15 cellular contexts compared by ENCODE assay signal in the genomic region with DNA sequence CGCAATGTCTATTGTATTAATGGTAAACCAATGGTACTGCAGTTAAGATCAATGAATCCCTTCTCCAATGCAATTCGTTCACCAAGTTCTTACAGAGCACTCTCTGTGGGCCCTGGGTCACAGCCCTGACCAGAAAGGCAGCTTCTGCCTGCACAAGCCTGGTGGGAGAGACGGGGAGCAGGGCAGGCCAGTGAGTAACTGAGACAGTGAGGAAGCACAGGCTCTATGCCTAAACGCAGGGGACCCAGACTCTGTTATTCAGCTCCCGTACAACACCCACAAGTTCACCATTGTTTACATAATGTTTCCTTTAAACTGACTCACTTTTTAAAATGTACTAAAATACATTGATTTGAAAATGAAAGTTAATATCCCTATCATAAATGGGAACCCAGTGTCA. TPM values are rescaled to one million over a fixed set of nuclear protein-coding genes. Genes with fewer than 3 reads are reported as not detected.
DNase-seq lines count a peak whose midpoint lies in the region; ATAC-seq, FAIRE-seq and TF ChIP-seq lines count a peak whose summit lies in the region.
"Had no signal": no experiment of that assay in that cellular context is flagged by ENCODE, and none has a peak within 500 bp of the region (broad histone marks: within the 10 kb centered on the region; RNA-seq: fewer than 3 reads in every experiment).

No MANE protein-coding gene starts in this region.

- H3K9me3 Mint-ChIP-seq in type B pancreatic cell, result no peaks in the 10 kb centered on the region

- H3K4me1 ChIP-seq in right cardiac atrium (ENCODE audit: control insufficient read depth, insufficient read depth, low read length) (no peaks in the 10 kb centered on the region), lower lobe of right lung (peaks cover 32% of the 10 kb centered on the region)
- H3K4me1 ChIP-seq: BE2C had no signal

- H3K27ac Mint-ChIP-seq in type B pancreatic cell, result peak overlapping the region; percentile 62

- no peaks in the 10 kb centered on the region for H3K27me3 Mint-ChIP-seq in type B pancreatic cell

- DNase-seq in right cardiac atrium, result no peak
- DNase-seq in left ventricle myocardium superior, result no peak
- DNase-seq in amniotic epithelial cell (ENCODE audit: low read depth), result peak; percentile 24
- no peak for DNase-seq in lower lobe of right lung
- no peak for DNase-seq in type B pancreatic cell (ENCODE audit: extremely low spot score, unreplicated experiment)
- DNase-seq in D721Med (ENCODE audit: insufficient read length, low spot score), result no peak
- DNase-seq in inferior parietal cortex (ENCODE audit: extremely low spot score), result no peak
- no peak for DNase-seq in cerebellar cortex (ENCODE audit: low spot score)
- DNase-seq: activated CD4-positive, alpha-beta T cell treated with anti-CD3 and anti-CD28 coated beads, Interleukin-2, amount 50 U/mL, for 1 hour; BE2C; effector CD4-positive, alpha-beta T cell; kidney glomerular epithelial cell; NCI-H1105; NCI-H226 had no signal

- peaks cover 56% of the 10 kb centered on the region for H3K36me3 Mint-ChIP-seq in type B pancreatic cell

- peaks cover 63% of the 10 kb centered on the region for H3K36me3 ChIP-seq in lower lobe of right lung
- H3K36me3 ChIP-seq: BE2C had no signal

- no peak overlapping the region for H3K4me3 Mint-ChIP-seq in type B pancreatic cell

- ATAC-seq in right cardiac atrium, result no peak
- ATAC-seq in left ventricle myocardium superior, result no peak
- ATAC-seq in lower lobe of right lung, result no peak

- no peak for FAIRE-seq in D721Med (lab: Jason Lieb, UNC)

- H3K27me3 ChIP-seq in right cardiac atrium (ENCODE audit: control insufficient read depth, insufficient read depth), result no peaks in the 10 kb centered on the region
- no peaks in the 10 kb centered on the region for H3K27me3 ChIP-seq in lower lobe of right lung (ENCODE audit: low read depth)
- H3K27me3 ChIP-seq: BE2C, neutrophil had no signal

- H3K4me3 ChIP-seq in right cardiac atrium (ENCODE audit: low read length) (no peak overlapping the region), lower lobe of right lung (no peak overlapping the region)

- intact Hi-C loops in right cardiac atrium (cut with DNase I), result loop anchor here (2.0 to 10.0 kb wide), 3 partner anchors 127 to 359 kb away; no protein-coding TSS in a partner anchor
- intact Hi-C loops in left ventricle myocardium superior (cut with micrococcal nuclease), result no loop called here
- intact Hi-C loops in lower lobe of right lung (cut with DNase I), result no loop called here

- peaks cover 14% of the 10 kb centered on the region for H3K4me1 Mint-ChIP-seq in type B pancreatic cell (ENCODE audit: unreplicated experiment)

- no peak for TF ChIP-seq CTCF in lower lobe of right lung (IDR thresholded peaks at IDR 0.05)
- no peak for TF ChIP-seq CTCF in type B pancreatic cell (conservative IDR thresholded peaks at IDR 0.05)
- TF ChIP-seq CTCF in D721Med (IDR thresholded peaks at IDR 0.05; ENCODE audit: insufficient read depth, missing control alignments), result no peak

- H3K9me3 ChIP-seq in right cardiac atrium (ENCODE audit: control insufficient read depth, low read length), result no peaks in the 10 kb centered on the region
- H3K9me3 ChIP-seq in lower lobe of right lung, result no peaks in the 10 kb centered on the region
- H3K9me3 ChIP-seq: BE2C, neutrophil had no signal

- H3K27ac ChIP-seq in right cardiac atrium (ENCODE audit: low read length), result peak overlapping the region; percentile 43
- H3K27ac ChIP-seq in lower lobe of right lung, result peak overlapping the region; percentile 41
- H3K27ac ChIP-seq: neutrophil had no signal

- WGBS in right cardiac atrium, result 82% methylated on average over 5 of the region's 5 CpGs

RNA-seq across cellular contexts. Expression of gene CTSL, which starts 40.5 kb away (rescaled TPM):
- total RNA-seq in right cardiac atrium (100 to 1,000 TPM; 140 to 173 (median 143) TPM), left ventricle myocardium superior (135 TPM), lower lobe of right lung (208 TPM), type B pancreatic cell (ENCODE audit: low replicate concordance) (85.7 and 117 TPM in 2 replicates)
- polyA plus RNA-seq in right cardiac atrium, result 150 TPM

Comparison
In these comparisons a context has a peak if more than half of its experiments do, and no peak if none do; other contexts are left out.
1. intact Hi-C loops: an anchor here in right cardiac atrium (2.0 to 10.0 kb wide); none called in left ventricle myocardium superior and lower lobe of right lung.